In the genomic region with DNA sequence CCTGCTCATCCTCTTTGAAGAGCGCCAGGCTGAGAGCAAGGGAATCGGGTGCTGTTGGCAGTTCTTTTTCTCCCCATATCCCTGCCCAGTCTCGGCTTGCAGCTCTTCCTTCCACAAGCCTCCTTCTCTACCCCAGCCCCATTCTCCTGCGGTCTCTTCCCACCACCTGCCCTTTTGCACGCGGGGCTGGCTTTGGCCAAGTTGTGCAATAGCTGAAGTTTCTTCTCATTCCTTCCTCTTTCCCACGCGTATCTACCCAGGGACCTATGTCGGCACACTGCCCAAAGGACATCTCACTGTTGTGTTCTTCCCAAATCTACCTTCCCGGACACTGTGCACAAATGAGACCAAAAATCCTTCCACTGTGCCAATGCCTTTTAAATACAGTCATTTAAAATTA, we compare ENCODE assay signal across 1 cellular context.
TF ChIP-seq lines count a peak whose summit lies in the region.

No MANE protein-coding gene starts in this region.

TF ChIP-seq in GM23338, 12 proteins besides CTCF, POLR2A, EP300 and RAD21 (continued from another document):
- TF ChIP-seq, protein P1, sequence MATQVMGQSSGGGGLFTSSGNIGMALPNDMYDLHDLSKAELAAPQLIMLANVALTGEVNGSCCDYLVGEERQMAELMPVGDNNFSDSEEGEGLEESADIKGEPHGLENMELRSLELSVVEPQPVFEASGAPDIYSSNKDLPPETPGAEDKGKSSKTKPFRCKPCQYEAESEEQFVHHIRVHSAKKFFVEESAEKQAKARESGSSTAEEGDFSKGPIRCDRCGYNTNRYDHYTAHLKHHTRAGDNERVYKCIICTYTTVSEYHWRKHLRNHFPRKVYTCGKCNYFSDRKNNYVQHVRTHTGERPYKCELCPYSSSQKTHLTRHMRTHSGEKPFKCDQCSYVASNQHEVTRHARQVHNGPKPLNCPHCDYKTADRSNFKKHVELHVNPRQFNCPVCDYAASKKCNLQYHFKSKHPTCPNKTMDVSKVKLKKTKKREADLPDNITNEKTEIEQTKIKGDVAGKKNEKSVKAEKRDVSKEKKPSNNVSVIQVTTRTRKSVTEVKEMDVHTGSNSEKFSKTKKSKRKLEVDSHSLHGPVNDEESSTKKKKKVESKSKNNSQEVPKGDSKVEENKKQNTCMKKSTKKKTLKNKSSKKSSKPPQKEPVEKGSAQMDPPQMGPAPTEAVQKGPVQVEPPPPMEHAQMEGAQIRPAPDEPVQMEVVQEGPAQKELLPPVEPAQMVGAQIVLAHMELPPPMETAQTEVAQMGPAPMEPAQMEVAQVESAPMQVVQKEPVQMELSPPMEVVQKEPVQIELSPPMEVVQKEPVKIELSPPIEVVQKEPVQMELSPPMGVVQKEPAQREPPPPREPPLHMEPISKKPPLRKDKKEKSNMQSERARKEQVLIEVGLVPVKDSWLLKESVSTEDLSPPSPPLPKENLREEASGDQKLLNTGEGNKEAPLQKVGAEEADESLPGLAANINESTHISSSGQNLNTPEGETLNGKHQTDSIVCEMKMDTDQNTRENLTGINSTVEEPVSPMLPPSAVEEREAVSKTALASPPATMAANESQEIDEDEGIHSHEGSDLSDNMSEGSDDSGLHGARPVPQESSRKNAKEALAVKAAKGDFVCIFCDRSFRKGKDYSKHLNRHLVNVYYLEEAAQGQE (IDR thresholded peaks at IDR 0.05; ENCODE audit: unreplicated experiment): no peak
- TF ChIP-seq EZH2 (IDR thresholded peaks at IDR 0.05; ENCODE audit: low read depth, unreplicated experiment): no peak
- no peak for TF ChIP-seq ZNF462 (CRISPR knock-in tag; IDR thresholded peaks at IDR 0.05)
- no peak for TF ChIP-seq NANOG (IDR thresholded peaks at IDR 0.05; ENCODE audit: borderline replicate concordance)
- no peak for TF ChIP-seq CREB1 (CRISPR knock-in tag; IDR thresholded peaks at IDR 0.05; ENCODE audit: low read depth)
- TF ChIP-seq, protein P2, sequence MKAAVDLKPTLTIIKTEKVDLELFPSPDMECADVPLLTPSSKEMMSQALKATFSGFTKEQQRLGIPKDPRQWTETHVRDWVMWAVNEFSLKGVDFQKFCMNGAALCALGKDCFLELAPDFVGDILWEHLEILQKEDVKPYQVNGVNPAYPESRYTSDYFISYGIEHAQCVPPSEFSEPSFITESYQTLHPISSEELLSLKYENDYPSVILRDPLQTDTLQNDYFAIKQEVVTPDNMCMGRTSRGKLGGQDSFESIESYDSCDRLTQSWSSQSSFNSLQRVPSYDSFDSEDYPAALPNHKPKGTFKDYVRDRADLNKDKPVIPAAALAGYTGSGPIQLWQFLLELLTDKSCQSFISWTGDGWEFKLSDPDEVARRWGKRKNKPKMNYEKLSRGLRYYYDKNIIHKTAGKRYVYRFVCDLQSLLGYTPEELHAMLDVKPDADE (IDR thresholded peaks at IDR 0.05): no peak
- TF ChIP-seq ZNF114 (CRISPR knock-in tag; IDR thresholded peaks at IDR 0.05): no peak
- TF ChIP-seq STAT1 (IDR thresholded peaks at IDR 0.05; ENCODE audit: unreplicated experiment): no peak
- TF ChIP-seq JUNB (IDR thresholded peaks at IDR 0.05; ENCODE audit: unreplicated experiment): no peak
- TF ChIP-seq ZNF331 (CRISPR knock-in tag; IDR thresholded peaks at IDR 0.05; ENCODE audit: low read depth): no peak
